ENCODE assay signal across 1 cellular context in the genomic region with DNA sequence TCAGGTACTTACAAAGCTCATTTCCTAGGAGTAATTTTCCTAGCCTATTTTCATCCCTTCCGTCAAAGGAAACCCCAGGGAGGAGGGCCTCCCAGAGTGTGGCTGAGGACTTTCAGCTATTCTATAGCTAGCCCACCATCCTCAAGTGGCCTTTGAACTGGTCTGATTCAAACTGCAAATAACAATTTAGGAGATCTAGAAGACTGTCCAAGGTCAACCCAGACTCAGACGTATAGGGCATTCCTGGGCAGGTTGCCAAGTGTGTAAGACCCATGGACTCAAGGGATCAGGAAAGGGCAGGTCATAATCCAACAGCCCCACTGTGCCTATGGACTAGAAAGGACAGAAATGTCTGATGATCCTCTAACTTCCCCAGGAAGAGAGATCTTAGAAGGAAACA.
A peak's percentile ranks its signal among the peaks of the same experiment; 100 is the strongest.
TF ChIP-seq lines count a peak whose summit lies in the region.

No MANE protein-coding gene starts in this region.

TF ChIP-seq in HepG2, 621 proteins besides CTCF, POLR2A, EP300 and RAD21 (continues in another document):
- TF ChIP-seq, protein P1, sequence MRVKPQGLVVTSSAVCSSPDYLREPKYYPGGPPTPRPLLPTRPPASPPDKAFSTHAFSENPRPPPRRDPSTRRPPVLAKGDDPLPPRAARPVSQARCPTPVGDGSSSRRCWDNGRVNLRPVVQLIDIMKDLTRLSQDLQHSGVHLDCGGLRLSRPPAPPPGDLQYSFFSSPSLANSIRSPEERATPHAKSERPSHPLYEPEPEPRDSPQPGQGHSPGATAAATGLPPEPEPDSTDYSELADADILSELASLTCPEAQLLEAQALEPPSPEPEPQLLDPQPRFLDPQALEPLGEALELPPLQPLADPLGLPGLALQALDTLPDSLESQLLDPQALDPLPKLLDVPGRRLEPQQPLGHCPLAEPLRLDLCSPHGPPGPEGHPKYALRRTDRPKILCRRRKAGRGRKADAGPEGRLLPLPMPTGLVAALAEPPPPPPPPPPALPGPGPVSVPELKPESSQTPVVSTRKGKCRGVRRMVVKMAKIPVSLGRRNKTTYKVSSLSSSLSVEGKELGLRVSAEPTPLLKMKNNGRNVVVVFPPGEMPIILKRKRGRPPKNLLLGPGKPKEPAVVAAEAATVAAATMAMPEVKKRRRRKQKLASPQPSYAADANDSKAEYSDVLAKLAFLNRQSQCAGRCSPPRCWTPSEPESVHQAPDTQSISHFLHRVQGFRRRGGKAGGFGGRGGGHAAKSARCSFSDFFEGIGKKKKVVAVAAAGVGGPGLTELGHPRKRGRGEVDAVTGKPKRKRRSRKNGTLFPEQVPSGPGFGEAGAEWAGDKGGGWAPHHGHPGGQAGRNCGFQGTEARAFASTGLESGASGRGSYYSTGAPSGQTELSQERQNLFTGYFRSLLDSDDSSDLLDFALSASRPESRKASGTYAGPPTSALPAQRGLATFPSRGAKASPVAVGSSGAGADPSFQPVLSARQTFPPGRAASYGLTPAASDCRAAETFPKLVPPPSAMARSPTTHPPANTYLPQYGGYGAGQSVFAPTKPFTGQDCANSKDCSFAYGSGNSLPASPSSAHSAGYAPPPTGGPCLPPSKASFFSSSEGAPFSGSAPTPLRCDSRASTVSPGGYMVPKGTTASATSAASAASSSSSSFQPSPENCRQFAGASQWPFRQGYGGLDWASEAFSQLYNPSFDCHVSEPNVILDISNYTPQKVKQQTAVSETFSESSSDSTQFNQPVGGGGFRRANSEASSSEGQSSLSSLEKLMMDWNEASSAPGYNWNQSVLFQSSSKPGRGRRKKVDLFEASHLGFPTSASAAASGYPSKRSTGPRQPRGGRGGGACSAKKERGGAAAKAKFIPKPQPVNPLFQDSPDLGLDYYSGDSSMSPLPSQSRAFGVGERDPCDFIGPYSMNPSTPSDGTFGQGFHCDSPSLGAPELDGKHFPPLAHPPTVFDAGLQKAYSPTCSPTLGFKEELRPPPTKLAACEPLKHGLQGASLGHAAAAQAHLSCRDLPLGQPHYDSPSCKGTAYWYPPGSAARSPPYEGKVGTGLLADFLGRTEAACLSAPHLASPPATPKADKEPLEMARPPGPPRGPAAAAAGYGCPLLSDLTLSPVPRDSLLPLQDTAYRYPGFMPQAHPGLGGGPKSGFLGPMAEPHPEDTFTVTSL (CRISPR knock-in tag; IDR thresholded peaks at IDR 0.05; ENCODE audit: borderline replicate concordance): peak; percentile 40; the same call in 1 of the 2 replicates
- TF ChIP-seq HMGA1 (CRISPR knock-in tag; conservative IDR thresholded peaks at IDR 0.05) (no peak), GATAD2A (CRISPR knock-in tag; IDR thresholded peaks at IDR 0.05) (peak; percentile 83), PHF20 (CRISPR knock-in tag; IDR thresholded peaks at IDR 0.05) (no peak), IKZF1 (IDR thresholded peaks at IDR 0.05) (no peak), RXRB (CRISPR knock-in tag; IDR thresholded peaks at IDR 0.05; ENCODE audit: borderline replicate concordance) (no peak), SMARCC2 (IDR thresholded peaks at IDR 0.05) (no peak), RFX5 (IDR thresholded peaks at IDR 0.05; ENCODE audit: low read depth, low read length) (no peak), ATAD3A (CRISPR knock-in tag; IDR thresholded peaks at IDR 0.05) (no peak), NCOR1 (IDR thresholded peaks at IDR 0.05; ENCODE audit: borderline replicate concordance, low read length) (peak; percentile 49; the same call in 1 of the 2 replicates), KDM3A (CRISPR knock-in tag; IDR thresholded peaks at IDR 0.05; ENCODE audit: low read depth) (no peak), SETDB1 (CRISPR knock-in tag; IDR thresholded peaks at IDR 0.05; ENCODE audit: borderline replicate concordance) (no peak), WIZ (CRISPR knock-in tag; IDR thresholded peaks at IDR 0.05) (no peak), ERF (CRISPR knock-in tag; IDR thresholded peaks at IDR 0.05) (no peak), NFIC (IDR thresholded peaks at IDR 0.05; ENCODE audit: low read length) (peak; percentile 76; the same call in 1 of the 2 replicates), NR2F2 (IDR thresholded peaks at IDR 0.05; ENCODE audit: borderline replicate concordance, low read depth) (peak; percentile 53), SPEN (CRISPR knock-in tag; IDR thresholded peaks at IDR 0.05; ENCODE audit: low read depth) (no peak), HNF4A (CRISPR knock-in tag; IDR thresholded peaks at IDR 0.05) (peak; percentile 90), TBX3 (IDR thresholded peaks at IDR 0.05; ENCODE audit: borderline replicate concordance) (no peak), SALL1 (CRISPR knock-in tag; IDR thresholded peaks at IDR 0.05) (peak; percentile 78), ZNF24 (IDR thresholded peaks at IDR 0.05) (no peak), ARID2 (CRISPR knock-in tag; IDR thresholded peaks at IDR 0.05; ENCODE audit: borderline replicate concordance) (no peak), ZNF660 (CRISPR knock-in tag; IDR thresholded peaks at IDR 0.05; ENCODE audit: borderline replicate concordance, low read depth) (no peak), GABPB1 (CRISPR knock-in tag; IDR thresholded peaks at IDR 0.05) (no peak), CHCHD3 (CRISPR knock-in tag; IDR thresholded peaks at IDR 0.05) (no peak)
- TF ChIP-seq, protein P2, sequence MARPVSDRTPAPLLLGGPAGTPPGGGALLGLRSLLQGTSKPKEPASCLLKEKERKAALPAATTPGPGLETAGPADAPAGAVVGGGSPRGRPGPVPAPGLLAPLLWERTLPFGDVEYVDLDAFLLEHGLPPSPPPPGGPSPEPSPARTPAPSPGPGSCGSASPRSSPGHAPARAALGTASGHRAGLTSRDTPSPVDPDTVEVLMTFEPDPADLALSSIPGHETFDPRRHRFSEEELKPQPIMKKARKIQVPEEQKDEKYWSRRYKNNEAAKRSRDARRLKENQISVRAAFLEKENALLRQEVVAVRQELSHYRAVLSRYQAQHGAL (CRISPR knock-in tag; IDR thresholded peaks at IDR 0.05; ENCODE audit: not compliant biosample characterization): no peak
- TF ChIP-seq, protein P3, sequence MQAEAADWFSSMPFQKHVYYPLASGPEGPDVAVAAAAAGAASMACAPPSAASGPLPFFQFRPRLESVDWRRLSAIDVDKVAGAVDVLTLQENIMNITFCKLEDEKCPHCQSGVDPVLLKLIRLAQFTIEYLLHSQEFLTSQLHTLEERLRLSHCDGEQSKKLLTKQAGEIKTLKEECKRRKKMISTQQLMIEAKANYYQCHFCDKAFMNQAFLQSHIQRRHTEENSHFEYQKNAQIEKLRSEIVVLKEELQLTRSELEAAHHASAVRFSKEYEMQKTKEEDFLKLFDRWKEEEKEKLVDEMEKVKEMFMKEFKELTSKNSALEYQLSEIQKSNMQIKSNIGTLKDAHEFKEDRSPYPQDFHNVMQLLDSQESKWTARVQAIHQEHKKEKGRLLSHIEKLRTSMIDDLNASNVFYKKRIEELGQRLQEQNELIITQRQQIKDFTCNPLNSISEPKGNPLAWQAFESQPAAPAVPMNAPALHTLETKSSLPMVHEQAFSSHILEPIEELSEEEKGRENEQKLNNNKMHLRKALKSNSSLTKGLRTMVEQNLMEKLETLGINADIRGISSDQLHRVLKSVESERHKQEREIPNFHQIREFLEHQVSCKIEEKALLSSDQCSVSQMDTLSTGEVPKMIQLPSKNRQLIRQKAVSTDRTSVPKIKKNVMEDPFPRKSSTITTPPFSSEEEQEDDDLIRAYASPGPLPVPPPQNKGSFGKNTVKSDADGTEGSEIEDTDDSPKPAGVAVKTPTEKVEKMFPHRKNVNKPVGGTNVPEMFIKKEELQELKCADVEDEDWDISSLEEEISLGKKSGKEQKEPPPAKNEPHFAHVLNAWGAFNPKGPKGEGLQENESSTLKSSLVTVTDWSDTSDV (CRISPR knock-in tag; IDR thresholded peaks at IDR 0.05): no peak
- TF ChIP-seq, protein P4, sequence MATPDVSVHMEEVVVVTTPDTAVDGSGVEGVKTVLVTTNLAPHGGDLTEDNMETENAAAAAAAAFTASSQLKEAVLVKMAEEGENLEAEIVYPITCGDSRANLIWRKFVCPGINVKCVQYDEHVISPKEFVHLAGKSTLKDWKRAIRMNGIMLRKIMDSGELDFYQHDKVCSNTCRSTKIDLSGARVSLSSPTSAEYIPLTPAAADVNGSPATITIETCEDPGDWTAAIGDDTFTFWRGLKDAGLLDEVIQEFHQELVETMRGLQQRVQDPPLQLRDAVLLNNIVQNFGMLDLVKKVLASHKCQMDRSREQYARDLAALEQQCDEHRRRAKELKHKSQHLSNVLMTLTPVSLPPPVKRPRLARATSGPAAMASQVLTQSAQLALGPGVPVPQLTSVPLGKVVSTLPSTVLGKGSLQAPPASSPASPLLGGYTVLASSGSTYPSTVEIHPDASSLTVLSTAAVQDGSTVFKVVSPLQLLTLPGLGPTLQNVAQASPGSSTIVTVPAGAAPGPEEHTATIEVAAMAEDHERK (CRISPR knock-in tag; IDR thresholded peaks at IDR 0.05; ENCODE audit: low read depth): no peak
- TF ChIP-seq, protein P5, sequence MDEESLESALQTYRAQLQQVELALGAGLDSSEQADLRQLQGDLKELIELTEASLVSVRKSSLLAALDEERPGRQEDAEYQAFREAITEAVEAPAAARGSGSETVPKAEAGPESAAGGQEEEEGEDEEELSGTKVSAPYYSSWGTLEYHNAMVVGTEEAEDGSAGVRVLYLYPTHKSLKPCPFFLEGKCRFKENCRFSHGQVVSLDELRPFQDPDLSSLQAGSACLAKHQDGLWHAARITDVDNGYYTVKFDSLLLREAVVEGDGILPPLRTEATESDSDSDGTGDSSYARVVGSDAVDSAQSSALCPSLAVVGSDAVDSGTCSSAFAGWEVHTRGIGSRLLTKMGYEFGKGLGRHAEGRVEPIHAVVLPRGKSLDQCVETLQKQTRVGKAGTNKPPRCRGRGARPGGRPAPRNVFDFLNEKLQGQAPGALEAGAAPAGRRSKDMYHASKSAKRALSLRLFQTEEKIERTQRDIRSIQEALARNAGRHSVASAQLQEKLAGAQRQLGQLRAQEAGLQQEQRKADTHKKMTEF (CRISPR knock-in tag; IDR thresholded peaks at IDR 0.05): no peak
- TF ChIP-seq, protein P6, sequence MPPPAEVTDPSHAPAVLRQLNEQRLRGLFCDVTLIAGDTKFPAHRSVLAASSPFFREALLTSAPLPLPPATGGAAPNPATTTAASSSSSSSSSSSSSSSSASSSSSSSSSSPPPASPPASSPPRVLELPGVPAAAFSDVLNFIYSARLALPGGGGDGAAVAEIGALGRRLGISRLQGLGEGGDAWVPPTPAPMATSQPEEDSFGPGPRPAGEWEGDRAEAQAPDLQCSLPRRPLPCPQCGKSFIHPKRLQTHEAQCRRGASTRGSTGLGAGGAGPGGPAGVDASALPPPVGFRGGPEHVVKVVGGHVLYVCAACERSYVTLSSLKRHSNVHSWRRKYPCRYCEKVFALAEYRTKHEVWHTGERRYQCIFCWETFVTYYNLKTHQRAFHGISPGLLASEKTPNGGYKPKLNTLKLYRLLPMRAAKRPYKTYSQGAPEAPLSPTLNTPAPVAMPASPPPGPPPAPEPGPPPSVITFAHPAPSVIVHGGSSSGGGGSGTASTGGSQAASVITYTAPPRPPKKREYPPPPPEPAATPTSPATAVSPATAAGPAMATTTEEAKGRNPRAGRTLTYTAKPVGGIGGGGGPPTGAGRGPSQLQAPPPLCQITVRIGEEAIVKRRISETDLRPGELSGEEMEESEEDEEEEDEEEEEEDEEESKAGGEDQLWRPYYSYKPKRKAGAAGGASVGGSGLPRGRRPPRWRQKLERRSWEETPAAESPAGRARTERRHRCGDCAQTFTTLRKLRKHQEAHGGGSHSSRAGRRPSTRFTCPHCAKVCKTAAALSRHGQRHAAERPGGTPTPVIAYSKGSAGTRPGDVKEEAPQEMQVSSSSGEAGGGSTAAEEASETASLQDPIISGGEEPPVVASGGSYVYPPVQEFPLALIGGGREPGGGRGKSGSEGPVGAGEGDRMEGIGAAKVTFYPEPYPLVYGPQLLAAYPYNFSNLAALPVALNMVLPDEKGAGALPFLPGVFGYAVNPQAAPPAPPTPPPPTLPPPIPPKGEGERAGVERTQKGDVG (CRISPR knock-in tag; IDR thresholded peaks at IDR 0.05; ENCODE audit: borderline replicate concordance): no peak
- TF ChIP-seq, protein P7, sequence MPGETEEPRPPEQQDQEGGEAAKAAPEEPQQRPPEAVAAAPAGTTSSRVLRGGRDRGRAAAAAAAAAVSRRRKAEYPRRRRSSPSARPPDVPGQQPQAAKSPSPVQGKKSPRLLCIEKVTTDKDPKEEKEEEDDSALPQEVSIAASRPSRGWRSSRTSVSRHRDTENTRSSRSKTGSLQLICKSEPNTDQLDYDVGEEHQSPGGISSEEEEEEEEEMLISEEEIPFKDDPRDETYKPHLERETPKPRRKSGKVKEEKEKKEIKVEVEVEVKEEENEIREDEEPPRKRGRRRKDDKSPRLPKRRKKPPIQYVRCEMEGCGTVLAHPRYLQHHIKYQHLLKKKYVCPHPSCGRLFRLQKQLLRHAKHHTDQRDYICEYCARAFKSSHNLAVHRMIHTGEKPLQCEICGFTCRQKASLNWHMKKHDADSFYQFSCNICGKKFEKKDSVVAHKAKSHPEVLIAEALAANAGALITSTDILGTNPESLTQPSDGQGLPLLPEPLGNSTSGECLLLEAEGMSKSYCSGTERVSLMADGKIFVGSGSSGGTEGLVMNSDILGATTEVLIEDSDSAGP (CRISPR knock-in tag; IDR thresholded peaks at IDR 0.05; ENCODE audit: borderline replicate concordance): no peak
- TF ChIP-seq, protein P8, sequence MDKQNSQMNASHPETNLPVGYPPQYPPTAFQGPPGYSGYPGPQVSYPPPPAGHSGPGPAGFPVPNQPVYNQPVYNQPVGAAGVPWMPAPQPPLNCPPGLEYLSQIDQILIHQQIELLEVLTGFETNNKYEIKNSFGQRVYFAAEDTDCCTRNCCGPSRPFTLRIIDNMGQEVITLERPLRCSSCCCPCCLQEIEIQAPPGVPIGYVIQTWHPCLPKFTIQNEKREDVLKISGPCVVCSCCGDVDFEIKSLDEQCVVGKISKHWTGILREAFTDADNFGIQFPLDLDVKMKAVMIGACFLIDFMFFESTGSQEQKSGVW (CRISPR knock-in tag; IDR thresholded peaks at IDR 0.05; ENCODE audit: borderline replicate concordance): no peak
- TF ChIP-seq, protein P9, sequence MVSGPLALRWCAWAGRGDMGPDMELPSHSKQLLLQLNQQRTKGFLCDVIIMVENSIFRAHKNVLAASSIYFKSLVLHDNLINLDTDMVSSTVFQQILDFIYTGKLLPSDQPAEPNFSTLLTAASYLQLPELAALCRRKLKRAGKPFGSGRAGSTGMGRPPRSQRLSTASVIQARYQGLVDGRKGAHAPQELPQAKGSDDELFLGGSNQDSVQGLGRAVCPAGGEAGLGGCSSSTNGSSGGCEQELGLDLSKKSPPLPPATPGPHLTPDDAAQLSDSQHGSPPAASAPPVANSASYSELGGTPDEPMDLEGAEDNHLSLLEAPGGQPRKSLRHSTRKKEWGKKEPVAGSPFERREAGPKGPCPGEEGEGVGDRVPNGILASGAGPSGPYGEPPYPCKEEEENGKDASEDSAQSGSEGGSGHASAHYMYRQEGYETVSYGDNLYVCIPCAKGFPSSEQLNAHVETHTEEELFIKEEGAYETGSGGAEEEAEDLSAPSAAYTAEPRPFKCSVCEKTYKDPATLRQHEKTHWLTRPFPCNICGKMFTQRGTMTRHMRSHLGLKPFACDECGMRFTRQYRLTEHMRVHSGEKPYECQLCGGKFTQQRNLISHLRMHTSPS (CRISPR knock-in tag; IDR thresholded peaks at IDR 0.05; ENCODE audit: low read depth): peak; percentile 67; the same call in 1 of the 2 replicates
- TF ChIP-seq, protein P10, sequence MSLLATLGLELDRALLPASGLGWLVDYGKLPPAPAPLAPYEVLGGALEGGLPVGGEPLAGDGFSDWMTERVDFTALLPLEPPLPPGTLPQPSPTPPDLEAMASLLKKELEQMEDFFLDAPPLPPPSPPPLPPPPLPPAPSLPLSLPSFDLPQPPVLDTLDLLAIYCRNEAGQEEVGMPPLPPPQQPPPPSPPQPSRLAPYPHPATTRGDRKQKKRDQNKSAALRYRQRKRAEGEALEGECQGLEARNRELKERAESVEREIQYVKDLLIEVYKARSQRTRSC (CRISPR knock-in tag; IDR thresholded peaks at IDR 0.05; ENCODE audit: low read depth): no peak
